Comparison of ENCODE assay signal across 1 cellular context in genomic region chr12:112367986-112368385, GRCh38.
TF ChIP-seq lines count a peak whose summit lies in the region.

No MANE protein-coding gene starts in this region.

TF ChIP-seq in GM12878, 131 proteins besides CTCF, POLR2A, EP300 and RAD21:
- no peak for TF ChIP-seq ZNF274 (IDR thresholded peaks at IDR 0.05; ENCODE audit: insufficient read depth, insufficient read length)
- TF ChIP-seq ZNF384 (IDR thresholded peaks at IDR 0.05; ENCODE audit: borderline replicate concordance, low read depth, low read length): no peak
- no peak for TF ChIP-seq BCL3 (IDR thresholded peaks at IDR 0.05; ENCODE audit: borderline replicate concordance, insufficient read depth, low read depth, low read length, poor library complexity, severe bottlenecking)
- TF ChIP-seq SMAD1 (IDR thresholded peaks at IDR 0.05; ENCODE audit: low read depth, partially characterized antibody): no peak
- TF ChIP-seq FOXK2 (IDR thresholded peaks at IDR 0.05): no peak
- no peak for TF ChIP-seq EZH2 (IDR thresholded peaks at IDR 0.05; ENCODE audit: borderline replicate concordance, control insufficient read depth, low read depth, low read length)
- TF ChIP-seq SREBF2 (IDR thresholded peaks at IDR 0.05; ENCODE audit: low read length): no peak
- no peak for TF ChIP-seq ATF2 (IDR thresholded peaks at IDR 0.05; ENCODE audit: low read length)
- no peak for TF ChIP-seq POLR2AphosphoS2 (IDR thresholded peaks at IDR 0.05; ENCODE audit: low read depth, low read length)
- no peak for TF ChIP-seq HDAC6 (IDR thresholded peaks at IDR 0.05; ENCODE audit: unreplicated experiment)
- TF ChIP-seq FOXM1 (IDR thresholded peaks at IDR 0.05; ENCODE audit: low read depth, low read length): no peak
- TF ChIP-seq FOS (IDR thresholded peaks at IDR 0.05; ENCODE audit: borderline replicate concordance, extremely low read depth, insufficient read length): no peak
- TF ChIP-seq NBN (IDR thresholded peaks at IDR 0.05): no peak
